Comparison of ENCODE assay signal across 10 cellular contexts in the genomic region with DNA sequence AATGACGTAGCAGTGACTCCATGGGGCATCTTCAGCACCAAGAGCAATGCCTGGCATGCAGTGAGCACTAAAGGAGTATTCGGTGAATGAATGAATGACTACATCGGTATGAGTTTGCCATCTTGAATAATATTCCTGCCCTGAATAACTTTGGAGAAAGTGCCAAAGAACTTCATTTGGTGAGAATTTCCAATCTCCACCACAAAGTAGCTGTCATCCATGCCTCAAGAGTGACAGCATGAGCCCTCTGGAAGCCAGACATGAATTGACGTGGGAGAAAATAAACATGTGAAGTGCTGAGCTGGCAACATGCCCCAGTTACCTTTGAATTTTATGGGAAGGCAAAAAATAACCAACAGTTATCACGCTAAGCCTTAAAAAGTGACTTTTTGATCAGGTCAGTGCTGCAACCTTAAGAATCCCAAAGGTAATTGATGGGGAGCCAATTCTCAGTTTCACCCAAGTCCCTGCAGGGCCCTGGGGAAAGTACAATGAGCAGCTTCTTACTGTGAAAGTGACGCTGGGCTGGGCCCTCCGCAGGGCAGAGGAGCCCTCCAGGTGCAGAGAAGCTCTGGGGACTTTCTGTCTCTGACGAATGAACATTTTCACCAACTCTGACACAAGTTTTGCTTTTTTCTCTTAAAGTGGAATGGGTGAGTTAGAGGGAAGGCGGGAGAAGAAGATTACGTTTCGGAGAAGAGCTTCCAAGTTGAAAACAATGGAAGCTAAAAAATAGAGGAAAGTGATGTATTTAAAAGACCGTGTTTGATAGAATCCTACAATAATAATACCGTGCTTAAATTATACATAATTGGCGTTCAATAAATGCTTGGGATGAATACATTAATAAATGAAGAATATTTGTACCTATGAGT. TPM values are rescaled to one million over a fixed set of nuclear protein-coding genes. Genes with fewer than 3 reads are reported as not detected.
A peak's percentile ranks its signal among the peaks of the same experiment; 100 is the strongest.
DNase-seq lines count a peak whose midpoint lies in the region; ATAC-seq and TF ChIP-seq lines count a peak whose summit lies in the region.
"Had no signal": no experiment of that assay in that cellular context is flagged by ENCODE, and none has a peak within 500 bp of the region (broad histone marks: within the 10 kb centered on the region; RNA-seq: fewer than 3 reads in every experiment).

No MANE protein-coding gene starts in this region.

- no peak for TF ChIP-seq CTCF in GM10266 (IDR thresholded peaks at IDR 0.05; ENCODE audit: control insufficient read depth, insufficient read depth, low read depth, missing control alignments)

- no peak overlapping the region for H3K4me3 ChIP-seq in MG63

- H3K9me3 ChIP-seq in MG63, result no peaks in the 10 kb centered on the region

- DNase-seq in GM10266 (ENCODE audit: extremely low spot score) (peak; percentile 65), NCI-H2081 treated with DMSO at 0.1 percent for 48 hours (lab: John Stamatoyannopoulos, UW) (no peak), CD1c-positive myeloid dendritic cell (ENCODE audit: extremely low spot score) (no peak), MG63 (no peak), SKM-1 (lab: John Stamatoyannopoulos, UW; ENCODE audit: unreplicated experiment) (no peak)
- DNase-seq: activated naive CD4-positive, alpha-beta T cell treated with anti-CD3 and anti-CD28 coated beads, Interleukin-2, amount 50 U/mL, for 16 hours; effector CD8-positive, alpha-beta T cell had no signal

- ATAC-seq in GM19351 (IDR thresholded peaks at IDR 0.05; ENCODE audit: unreplicated experiment) (peak; percentile 95), HG02798 (IDR thresholded peaks at IDR 0.05; ENCODE audit: poor library complexity, unreplicated experiment) (peak; percentile 99), HG03565 (IDR thresholded peaks at IDR 0.05; ENCODE audit: unreplicated experiment) (peak; percentile 88)

- H3K27me3 ChIP-seq in MG63, result peaks cover 4% of the 10 kb centered on the region; the same call in 1 of the 2 replicates

- no peaks in the 10 kb centered on the region for H3K36me3 ChIP-seq in MG63

RNA-seq across cellular contexts. Expression of a gene that starts 21.9 kb away (rescaled TPM):
- total RNA-seq in MG63 (2014; rRNA removed; shearing (Covaris generic); ENCODE audit: low replicate concordance), result 0.99 and 7.4 TPM in 2 replicates
